9 cellular contexts compared by ENCODE assay signal in genomic region chr16:88454315-88455057, GRCh38. TPM values are rescaled to one million over a fixed set of nuclear protein-coding genes. Genes with fewer than 3 reads are reported as not detected.
DNase-seq lines count a peak whose midpoint lies in the region; ATAC-seq, FAIRE-seq and TF ChIP-seq lines count a peak whose summit lies in the region.
"Had no signal": no experiment of that assay in that cellular context is flagged by ENCODE, and none has a peak within 500 bp of the region (broad histone marks: within the 10 kb centered on the region; RNA-seq: fewer than 3 reads in every experiment).

No MANE protein-coding gene starts in this region.

- no peak overlapping the region for H2AK5ac ChIP-seq in H1 (ENCODE audit: low read depth, low read length)

- TF ChIP-seq CTCF in H1 (IDR thresholded peaks at IDR 0.05; ENCODE audit: control extremely low read depth in 1 of 3, insufficient read depth in 1 of 3, low read depth in 1 of 3, low read length in 3 of 3) (no peak), neural crest cell (conservative IDR thresholded peaks at IDR 0.05) (no peak)

- no peak overlapping the region; a peak in 1 of 7 replicates for H3K9ac ChIP-seq in H1 (replicated peaks in 1 of 4; ENCODE audit: extremely low read depth in 1 of 4, low read depth in 3 of 4, low read length in 3 of 4)

- peaks cover 0 to 27% (median 13%) of the 10 kb centered on the region in 4 experiments; a peak in 6 of 7 replicates for H3K4me1 ChIP-seq in H1 (replicated peaks in 1 of 4; ENCODE audit: control insufficient read depth in 3 of 4, insufficient read depth in 4 of 4, low read length in 3 of 4)

- H3K27ac ChIP-seq in H1 (ENCODE audit: low read depth, low read length): no peak overlapping the region

- peak overlapping the region; percentile 18; the same call in 1 of the 2 replicates for H4K8ac ChIP-seq in H1 (ENCODE audit: extremely low read depth, insufficient read depth, low read length)

- H3K36me3 Mint-ChIP-seq in T-helper 17 cell (ENCODE audit: low read depth) (no peaks in the 10 kb centered on the region), neural crest cell (ENCODE audit: low read depth) (no peaks in the 10 kb centered on the region)

- H3K4me1 Mint-ChIP-seq in T-helper 17 cell (peaks cover 19% of the 10 kb centered on the region), neural crest cell (peaks cover 5% of the 10 kb centered on the region)

- H3K18ac ChIP-seq in H1 (ENCODE audit: extremely low read depth, low read length): no peak overlapping the region; the same call in 1 of the 2 replicates

- H4K5ac ChIP-seq in H1 (ENCODE audit: insufficient read length, low read depth, low read length): no peak overlapping the region

- no peak overlapping the region for H2BK120ac ChIP-seq in H1 (replicated peaks; ENCODE audit: low read depth, low read length)

- H3K27me3 ChIP-seq in H1 (replicated peaks in 1 of 4; ENCODE audit: control insufficient read depth in 3 of 4, extremely low read depth in 1 of 4, insufficient read depth in 3 of 4, low read length in 3 of 4): peaks cover 29 to 60% (median 56%) of the 10 kb centered on the region in 4 experiments

- ATAC-seq in T-helper 17 cell: no peak
- no peak for ATAC-seq in GM21786 (IDR thresholded peaks at IDR 0.05; ENCODE audit: unreplicated experiment)
- no peak for ATAC-seq in GM19328 (IDR thresholded peaks at IDR 0.05; ENCODE audit: unreplicated experiment)

- H3K23ac ChIP-seq in H1 (ENCODE audit: insufficient read length): no peak overlapping the region

- no peak overlapping the region for H4K91ac ChIP-seq in H1 (replicated peaks; ENCODE audit: insufficient read length, low read length)

- no peak overlapping the region for H2BK5ac ChIP-seq in H1 (ENCODE audit: low read depth, low read length)

- CTCF ChIA-PET in H1 (lab: Charles Lee; ENCODE audit: partially characterized antibody): interaction anchor here (0.7 to 2.1 kb wide), 5 partner anchors 17 to 106 kb away, joined by 3 to 8 read pairs (median 3); no protein-coding TSS in a partner anchor

- H2BK15ac ChIP-seq in H1 (ENCODE audit: low read length): no peak overlapping the region

- H3K79me1 ChIP-seq in H1 (ENCODE audit: low read depth, low read length): no peaks in the 10 kb centered on the region

- H2AFZ ChIP-seq in H1 (ENCODE audit: low read length): no peak overlapping the region

- H3K36me3 ChIP-seq in H1 (ENCODE audit: control insufficient read depth in 2 of 4, insufficient read depth in 4 of 4, low read length in 3 of 4): peaks cover 0 to 4% (median 0%) of the 10 kb centered on the region in 4 experiments; a peak in 1 of 8 replicates

- FAIRE-seq in H1 (lab: Jason Lieb, UNC): no peak
- FAIRE-seq: G401.6 had no signal

- H2BK12ac ChIP-seq in H1 (ENCODE audit: low read depth, low read length): no peak overlapping the region

- no peaks in the 10 kb centered on the region for H3K9me3 ChIP-seq in T-helper 17 cell (ENCODE audit: control insufficient read depth, low read length, poor library complexity, severe bottlenecking)
- H3K9me3 ChIP-seq in H1 (ENCODE audit: insufficient read depth in 2 of 2, low read depth in 1 of 2, low read length in 1 of 2): no peaks in the 10 kb centered on the region

- peak overlapping the region; percentile 16 for H3K56ac ChIP-seq in H1 (replicated peaks; ENCODE audit: insufficient read length, low read depth, low read length)

- H3K4me3 Mint-ChIP-seq in T-helper 17 cell (peak overlapping the region; percentile 95), neural crest cell (peak overlapping the region; percentile 82)

- peaks cover 4% of the 10 kb centered on the region; the same call in 1 of the 2 replicates for H3K23me2 ChIP-seq in H1 (ENCODE audit: low read depth, low read length)

- DNase-seq in NCI-H2196 (lab: John Stamatoyannopoulos, UW; ENCODE audit: unreplicated experiment) (peak; percentile 13), NCI-H2196 treated with DMSO at 0.1 percent for 48 hours (lab: John Stamatoyannopoulos, UW; ENCODE audit: unreplicated experiment) (no peak), T-helper 17 cell (no peak), H1 (ENCODE audit: low read depth in 1 of 2, low spot score in 2 of 2) (peak in 1 of 2 experiments; percentile 61), neural crest cell (ENCODE audit: low read depth, low spot score) (no peak), cerebellar cortex (ENCODE audit: low spot score) (no peak)

- no peaks in the 10 kb centered on the region for H3K27me3 Mint-ChIP-seq in T-helper 17 cell
- H3K27me3 Mint-ChIP-seq in neural crest cell (ENCODE audit: low read depth): peaks cover 32% of the 10 kb centered on the region

- no peak overlapping the region for H3K14ac ChIP-seq in H1 (ENCODE audit: insufficient read length)

- peak overlapping the region; percentile 34 to 73 (median 40); a peak in 6 of 8 replicates for H3K4me3 ChIP-seq in H1 (ENCODE audit: extremely low read depth in 1 of 4, insufficient read depth in 2 of 4, low read depth in 3 of 4, low read length in 4 of 4)

- H4K20me1 ChIP-seq in H1 (replicated peaks in 1 of 2; ENCODE audit: control insufficient read depth in 1 of 2, insufficient read depth in 2 of 2, low read length in 2 of 2): peaks cover 14 to 17% of the 10 kb centered on the region in 2 experiments

- 0 out of 4 replicates have a peak, but pooled peaks cover 0 to 3% of the 10 kb centered on the region in 2 experiments for H3K79me2 ChIP-seq in H1 (ENCODE audit: control insufficient read depth in 1 of 2, insufficient read depth in 2 of 2, low read length in 2 of 2)

- H3K4ac ChIP-seq in H1 (replicated peaks; ENCODE audit: insufficient read length, low read depth, low read length): no peak overlapping the region

- TF ChIP-seq EP300 in H1 (IDR thresholded peaks at IDR 0.05; ENCODE audit: borderline replicate concordance in 1 of 2, low read depth in 2 of 2, low read length in 2 of 2): no peak

- H3K27ac Mint-ChIP-seq in T-helper 17 cell (peak overlapping the region; percentile 67), neural crest cell (ENCODE audit: unreplicated experiment) (no peak overlapping the region)

- WGBS in H1 (ENCODE audit: extremely low coverage in 1 of 2, insufficient coverage in 1 of 2, insufficient read length in 1 of 2, insufficient replicate concordance in 2 of 2, low coverage in 1 of 2, low lambda C conversion rate in 2 of 2, missing lambda C conversion rate in 1 of 2), 2 experiments: 20% methylated on average over 37 of the region's 45 CpGs; no CpG with 5 or more reads in 1 of the 2 experiments

- no peaks in the 10 kb centered on the region for H3K9me3 Mint-ChIP-seq in neural crest cell

- no peak for TF ChIP-seq RAD21 in H1 (IDR thresholded peaks at IDR 0.05 in 1 of 2, conservative IDR thresholded peaks at IDR 0.05 in 1 of 2; ENCODE audit: low read depth in 2 of 2, low read length in 2 of 2)

- no peak overlapping the region for H2BK20ac ChIP-seq in H1 (ENCODE audit: low read length)

- POLR2A ChIA-PET in H1 (lab: Charles Lee; ENCODE audit: partially characterized antibody): interaction anchor here (0.6 to 1.3 kb wide), 3 partner anchors 11 to 503 kb away, joined by 3 to 4 read pairs (median 3); no protein-coding TSS in a partner anchor

- no peak for TF ChIP-seq POLR2A in H1 (IDR thresholded peaks at IDR 0.05; ENCODE audit: control extremely low read depth in 1 of 2, low read depth in 2 of 2, low read length in 2 of 2)

- peak overlapping the region; percentile 79 to 86 for H3K4me2 ChIP-seq in H1 (ENCODE audit: insufficient read depth in 1 of 2, low read depth in 2 of 2, low read length in 2 of 2)

TF ChIP-seq in H1, 55 proteins besides CTCF, POLR2A, EP300 and RAD21 (continues in another document):
- TF ChIP-seq KDM5A (IDR thresholded peaks at IDR 0.05; ENCODE audit: low read length) (no peak), CREB1 (IDR thresholded peaks at IDR 0.05) (no peak), E2F6 (IDR thresholded peaks at IDR 0.05) (no peak), CEBPB (IDR thresholded peaks at IDR 0.05; ENCODE audit: low read depth, low read length) (no peak), CTBP2 (IDR thresholded peaks at IDR 0.05; ENCODE audit: borderline replicate concordance, insufficient read depth, insufficient read length, low read length) (no peak), TBP (IDR thresholded peaks at IDR 0.05; ENCODE audit: low read depth, low read length) (no peak), EZH2 (IDR thresholded peaks at IDR 0.05; ENCODE audit: low read depth, low read length, severe bottlenecking) (peak; percentile 93), RXRA (IDR thresholded peaks at IDR 0.05; ENCODE audit: insufficient read depth, low read depth, low read length) (no peak), SUZ12 (IDR thresholded peaks at IDR 0.05; ENCODE audit: low read length) (peak; percentile 86)

RNA-seq across cellular contexts. Expression of gene ZFPM1, which starts 1.4 kb away (rescaled TPM):
- total RNA-seq in T-helper 17 cell (10 to 100 TPM; 24.6 to 29.4 TPM), neural crest cell (11.1 and 11.2 TPM in 2 replicates)
- total RNA-seq in H1 (2021; fragmentation: NEBNext Ultra II Directional; extraction: Animal tissue kit (Norgen Biotek cat#: 25700)): 3.4 and 4.8 TPM in 2 replicates
- polyA plus RNA-seq in H1 (2011; rRNA removed): 0.74 and 1.4 TPM in 2 replicates
- 1.1 TPM for polyA plus RNA-seq in H1 (2011; cell fraction: cytosol; rRNA removed)
- polyA plus RNA-seq in H1 (2011; cell fraction: nucleus; rRNA removed): 3.6 TPM
- 1.5 to 3.3 TPM (median 1.9 TPM) in 4 replicates for polyA plus RNA-seq in H1 (2012, experiment 1 of 2)
- polyA plus RNA-seq in H1 (2012, experiment 2 of 2): 1.00 TPM
- polyA plus RNA-seq in H1 (2013, experiment 1 of 2): 3.1 TPM
- 2.9 TPM for polyA plus RNA-seq in H1 (2013, experiment 2 of 2)
- 0.29 and 0.57 TPM in 2 replicates for polyA minus RNA-seq in H1 (2011; rRNA and poly(A)+ RNA removed)
- 2.8 TPM for polyA minus RNA-seq in H1 (2011; cell fraction: cytosol; rRNA and poly(A)+ RNA removed)
- polyA minus RNA-seq in H1 (2011; cell fraction: nucleus; rRNA and poly(A)+ RNA removed): 3.3 TPM
